14 cellular contexts compared by ENCODE assay signal in the genomic region with DNA sequence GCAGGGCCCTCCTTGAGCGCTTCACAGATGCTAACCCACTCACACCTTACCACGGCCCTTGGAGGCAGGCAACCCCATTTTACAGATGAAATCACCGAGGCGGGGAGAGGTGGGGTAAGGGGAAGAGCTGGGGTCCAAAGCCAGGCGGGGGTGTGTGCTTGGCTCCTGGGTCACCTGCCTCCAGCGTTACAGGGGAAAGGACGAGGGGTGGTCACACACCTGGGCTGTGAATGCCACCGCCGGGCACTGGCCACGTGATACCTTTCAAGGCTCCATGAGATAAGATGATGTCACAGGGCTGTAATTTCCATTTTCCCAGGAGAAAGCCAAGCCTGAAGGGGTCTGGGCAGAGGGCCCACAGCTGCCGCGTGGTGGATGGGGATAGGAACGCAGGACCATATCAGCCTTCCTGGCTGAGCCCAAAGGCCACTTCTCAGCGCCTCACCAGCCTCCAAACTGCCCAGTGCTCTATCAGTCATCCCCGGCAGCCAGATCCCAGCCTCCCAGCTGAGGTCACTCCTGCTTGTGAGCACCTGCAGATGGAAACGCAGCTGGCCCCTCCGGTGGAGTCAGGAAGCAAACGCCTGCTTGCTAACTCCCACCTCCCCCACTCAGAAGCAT.
DNase-seq lines count a peak whose midpoint lies in the region; ATAC-seq, FAIRE-seq and TF ChIP-seq lines count a peak whose summit lies in the region.
"Had no signal": no experiment of that assay in that cellular context is flagged by ENCODE, and none has a peak within 500 bp of the region (broad histone marks: within the 10 kb centered on the region; RNA-seq: fewer than 3 reads in every experiment).

No MANE protein-coding gene starts in this region.

- FAIRE-seq in pancreas (lab: Jason Lieb, UNC) = no peak

- ATAC-seq in pancreas = peak; percentile 42 to 65 (median 58)
- ATAC-seq in HG02840 (IDR thresholded peaks at IDR 0.05; ENCODE audit: low FRiP score, unreplicated experiment) = no peak
- ATAC-seq in activated CD4-positive, alpha-beta T cell treated with anti-CD3 and anti-CD28 coated beads for 36 hours = no peak

- peak overlapping the region in 3 of 4 donors; percentile 20 to 55 (median 30) for H3K27ac ChIP-seq in pancreas
- H3K27ac ChIP-seq: left ventricle myocardium inferior, neutrophil, uterus had no signal

- H3K27me3 ChIP-seq in pancreas = no peaks in the 10 kb centered on the region
- H3K27me3 ChIP-seq: uterus had no signal

- H3K4me3 Mint-ChIP-seq in T-helper 2 cell treated with Interferon-gamma antibody and Interleukin-4, amounts not matched to agents 5 μg/mL and 100 μg/mL, for 36 hours = no peak overlapping the region
- H3K4me3 Mint-ChIP-seq in activated CD4-positive, alpha-beta T cell treated with anti-CD3 and anti-CD28 coated beads for 36 hours = no peak overlapping the region
- H3K4me3 Mint-ChIP-seq: dendritic cell treated with granulocyte-macrophage colony-stimulating factor and Interleukin-4, amounts not matched to agents 40 ng/mL and 50 ng/mL, for 4 days had no signal

- peaks cover 0 to 2% (median 0%) of the 10 kb centered on the region in 3 donors for H3K4me1 ChIP-seq in pancreas
- H3K4me1 ChIP-seq: left ventricle myocardium inferior, uterus had no signal

- CTCF ChIA-PET in activated CD4-positive, alpha-beta T cell treated with anti-CD3 and anti-CD28 coated beads for 36 hours (lab: Charles Lee) = no interaction called here

- peaks cover 5% of the 10 kb centered on the region for H3K4me1 Mint-ChIP-seq in T-helper 2 cell treated with Interferon-gamma antibody and Interleukin-4, amounts not matched to agents 5 μg/mL and 100 μg/mL, for 36 hours (ENCODE audit: low read depth)
- H3K4me1 Mint-ChIP-seq in activated CD4-positive, alpha-beta T cell treated with anti-CD3 and anti-CD28 coated beads for 36 hours = no peaks in the 10 kb centered on the region

- H3K27me3 Mint-ChIP-seq in T-helper 2 cell treated with Interferon-gamma antibody and Interleukin-4, amounts not matched to agents 5 μg/mL and 100 μg/mL, for 36 hours (ENCODE audit: low read depth) = peaks cover 9% of the 10 kb centered on the region
- peaks cover 3% of the 10 kb centered on the region for H3K27me3 Mint-ChIP-seq in activated CD4-positive, alpha-beta T cell treated with anti-CD3 and anti-CD28 coated beads for 36 hours

- DNase-seq in T-helper 2 cell treated with Interferon-gamma antibody and Interleukin-4, amounts not matched to agents 5 μg/mL and 100 μg/mL, for 36 hours (ENCODE audit: low spot score) = no peak
- DNase-seq in T-helper 2 cell (no peak), NCI-H2107 (lab: John Stamatoyannopoulos, UW) (peak; percentile 29), astrocyte of the hippocampus (ENCODE audit: low read depth, low spot score) (peak; percentile 21), pancreas (peak in 3 of 6 donors; percentile 31 to 54 (median 44))
- DNase-seq in stimulated activated CD8-positive, alpha-beta memory T cell treated with anti-CD3 and anti-CD28 coated beads, Interleukin-4, amount 100 ng/mL, for 48 hours = no peak
- no peak for DNase-seq in activated CD4-positive, alpha-beta T cell treated with anti-CD3 and anti-CD28 coated beads for 36 hours
- DNase-seq: foreskin melanocyte; left ventricle myocardium inferior; stimulated activated CD4-positive, alpha-beta T cell treated with anti-CD3 and anti-CD28 coated beads, Interleukin-12 subunit alpha, Interleukin-12 subunit beta, amount 100 ng/mL, for 4 hours had no signal

- no peaks in the 10 kb centered on the region for H3K36me3 ChIP-seq in pancreas
- H3K36me3 ChIP-seq: left ventricle myocardium inferior, neutrophil, uterus had no signal

- no peaks in the 10 kb centered on the region for H3K9me3 ChIP-seq in pancreas
- H3K9me3 ChIP-seq: left ventricle myocardium inferior, neutrophil, uterus had no signal

- POLR2A ChIA-PET in activated CD4-positive, alpha-beta T cell treated with anti-CD3 and anti-CD28 coated beads for 36 hours (lab: Charles Lee) = no interaction called here

- no peaks in the 10 kb centered on the region for H3K36me3 Mint-ChIP-seq in T-helper 2 cell treated with Interferon-gamma antibody and Interleukin-4, amounts not matched to agents 5 μg/mL and 100 μg/mL, for 36 hours (ENCODE audit: low read depth)
- H3K36me3 Mint-ChIP-seq in activated CD4-positive, alpha-beta T cell treated with anti-CD3 and anti-CD28 coated beads for 36 hours (ENCODE audit: low read depth) = no peaks in the 10 kb centered on the region

- peak overlapping the region; percentile 26 for H3K27ac Mint-ChIP-seq in T-helper 2 cell treated with Interferon-gamma antibody and Interleukin-4, amounts not matched to agents 5 μg/mL and 100 μg/mL, for 36 hours
- no peak overlapping the region for H3K27ac Mint-ChIP-seq in activated CD4-positive, alpha-beta T cell treated with anti-CD3 and anti-CD28 coated beads for 36 hours
- H3K27ac Mint-ChIP-seq: dendritic cell treated with granulocyte-macrophage colony-stimulating factor and Interleukin-4, amounts not matched to agents 40 ng/mL and 50 ng/mL, for 4 days had no signal

- intact Hi-C loops in pancreas (cut with DNase I) = no loop called here
- intact Hi-C loops in activated CD4-positive, alpha-beta T cell treated with anti-CD3 and anti-CD28 coated beads for 36 hours (cut with DNase I, micrococcal nuclease) = no loop called here

- 24 to 35% methylated on average over 18 of the region's 18 CpGs for WGBS in pancreas, 2 donors

- TF ChIP-seq CTCF in pancreas (IDR thresholded peaks at IDR 0.05) = no peak

- no peaks in the 10 kb centered on the region for H3K9me3 Mint-ChIP-seq in T-helper 2 cell treated with Interferon-gamma antibody and Interleukin-4, amounts not matched to agents 5 μg/mL and 100 μg/mL, for 36 hours
- H3K9me3 Mint-ChIP-seq in activated CD4-positive, alpha-beta T cell treated with anti-CD3 and anti-CD28 coated beads for 36 hours (ENCODE audit: low read depth) = no peaks in the 10 kb centered on the region
- H3K9me3 Mint-ChIP-seq: dendritic cell treated with granulocyte-macrophage colony-stimulating factor and Interleukin-4, amounts not matched to agents 40 ng/mL and 50 ng/mL, for 4 days had no signal

- H3K4me3 ChIP-seq in pancreas = no peak overlapping the region
- H3K4me3 ChIP-seq: left ventricle myocardium inferior, uterus had no signal

Comparison
In these comparisons a context has a peak if more than half of its experiments do, and no peak if none do; other contexts are left out.
1. DNase-seq: peak in NCI-H2107 (single experiment) and astrocyte of the hippocampus (single experiment); none in T-helper 2 cell treated with Interferon-gamma antibody and Interleukin-4, amounts not matched to agents 5 μg/mL and 100 μg/mL, for 36 hours (single experiment), T-helper 2 cell (0 of 5), stimulated activated CD8-positive, alpha-beta memory T cell treated with anti-CD3 and anti-CD28 coated beads, Interleukin-4, amount 100 ng/mL, for 48 hours (single experiment) and activated CD4-positive, alpha-beta T cell treated with anti-CD3 and anti-CD28 coated beads for 36 hours (single experiment).
2. ATAC-seq: peak in pancreas (4 of 4); none in HG02840 (single experiment) and activated CD4-positive, alpha-beta T cell treated with anti-CD3 and anti-CD28 coated beads for 36 hours (single experiment).